17 cellular contexts compared by ENCODE assay signal in the genomic region with DNA sequence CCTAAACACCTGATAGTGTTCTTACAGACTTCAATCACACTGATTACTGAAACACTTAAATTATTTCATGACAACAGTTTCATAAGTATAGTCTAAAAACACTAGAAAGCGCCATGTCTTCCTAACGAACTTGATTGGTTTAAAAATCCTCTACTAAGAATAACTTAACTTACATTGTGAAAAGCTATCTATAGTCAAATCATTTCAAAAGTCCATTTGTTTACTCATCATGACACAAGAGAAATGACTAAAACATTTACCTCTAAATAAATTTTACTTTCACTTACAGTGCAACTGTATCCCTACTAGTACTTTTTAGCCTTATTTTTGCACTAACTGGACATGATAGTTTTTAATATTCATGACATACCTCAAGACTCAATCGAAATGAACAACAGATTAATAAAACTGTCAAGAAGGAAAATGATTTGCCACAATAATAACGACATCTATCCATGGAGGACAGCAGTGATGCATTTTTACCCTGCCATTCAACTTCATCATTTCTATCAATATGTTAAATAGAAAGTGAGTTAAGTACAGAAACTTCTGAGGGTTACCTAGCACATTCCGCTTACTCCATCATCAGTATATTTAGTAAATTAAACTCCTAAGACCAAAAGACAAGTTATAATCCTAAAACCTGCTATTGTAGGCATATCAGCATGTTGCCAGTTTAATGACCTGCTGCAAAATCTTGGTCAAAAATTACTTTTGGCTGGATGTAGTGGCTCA. TPM values are rescaled to one million over a fixed set of nuclear protein-coding genes. Genes with fewer than 3 reads are reported as not detected.
DNase-seq lines count a peak whose midpoint lies in the region; ATAC-seq and TF ChIP-seq lines count a peak whose summit lies in the region.
"Had no signal": no experiment of that assay in that cellular context is flagged by ENCODE, and none has a peak within 500 bp of the region (broad histone marks: within the 10 kb centered on the region; RNA-seq: fewer than 3 reads in every experiment).

No MANE protein-coding gene starts in this region.

- no peak for TF ChIP-seq CTCF in natural killer cell (IDR thresholded peaks at IDR 0.05)

- peaks cover 17 to 21% of the 10 kb centered on the region in 2 donors for H3K4me1 Mint-ChIP-seq in natural killer cell treated with Interleukin-12 subunit alpha and Interleukin-12 subunit beta and Interleukin-15 and Interleukin-18, amount 100 ng/mL, for 72 hours (ENCODE audit: low read depth in 2 of 2)
- H3K4me1 Mint-ChIP-seq in natural killer cell: peaks cover 9 to 17% of the 10 kb centered on the region in 2 donors
- H3K4me1 Mint-ChIP-seq: B cell; nephron; stimulated activated memory B cell treated with anti-CD40 and anti-IgM and Interleukin-4, amounts not matched to agents 10 μg/mL and 1 μg/mL and 100 μg/mL, for 72 hours had no signal

- intact Hi-C loops in natural killer cell (cut with micrococcal nuclease): no loop called here

- no peak for DNase-seq in natural killer cell treated with Interleukin-12 subunit alpha and Interleukin-12 subunit beta and Interleukin-15 and Interleukin-18, amount 100 ng/mL, for 72 hours (ENCODE audit: low spot score)
- DNase-seq in natural killer cell (no peak), HK-2 (ENCODE audit: unreplicated experiment) (no peak), cerebellum (ENCODE audit: low spot score) (no peak), Ammon's horn (ENCODE audit: low spot score) (no peak), AG08396 (ENCODE audit: low spot score) (no peak)
- DNase-seq: activated CD4-positive, alpha-beta T cell treated with anti-CD3 and anti-CD28 coated beads for 1 hour; left ventricle myocardium inferior; NCI-H1092; NCI-H226; right cardiac atrium; stimulated activated CD4-positive, alpha-beta T cell treated with anti-CD3 and anti-CD28 coated beads, Interleukin-2, amount 100 ng/mL, for 48 hours had no signal

- H3K27me3 Mint-ChIP-seq in natural killer cell treated with Interleukin-12 subunit alpha and Interleukin-12 subunit beta and Interleukin-15 and Interleukin-18, amount 100 ng/mL, for 72 hours: no peaks in the 10 kb centered on the region
- H3K27me3 Mint-ChIP-seq in natural killer cell (ENCODE audit: low read depth in 2 of 2): no peaks in the 10 kb centered on the region
- H3K27me3 Mint-ChIP-seq: B cell; stimulated activated memory B cell treated with anti-CD40 and anti-IgM and Interleukin-4, amounts not matched to agents 10 μg/mL and 1 μg/mL and 100 μg/mL, for 72 hours had no signal

- peak; percentile 62 to 72 for ATAC-seq in natural killer cell treated with Interleukin-12 subunit alpha and Interleukin-12 subunit beta and Interleukin-15 and Interleukin-18, amount 100 ng/mL, for 72 hours
- ATAC-seq in natural killer cell (no peak), GM21576 (IDR thresholded peaks at IDR 0.05; ENCODE audit: unreplicated experiment) (peak; percentile 48), HG03520 (IDR thresholded peaks at IDR 0.05; ENCODE audit: unreplicated experiment) (peak; percentile 66)
- ATAC-seq: right cardiac atrium; stimulated activated memory B cell treated with anti-CD40 and anti-IgM and Interleukin-4, amounts not matched to agents 10 μg/mL and 1 μg/mL and 100 μg/mL, for 72 hours had no signal

- H3K36me3 Mint-ChIP-seq in natural killer cell treated with Interleukin-12 subunit alpha and Interleukin-12 subunit beta and Interleukin-15 and Interleukin-18, amount 100 ng/mL, for 72 hours: peaks cover 42% of the 10 kb centered on the region
- peaks cover 49% of the 10 kb centered on the region for H3K36me3 Mint-ChIP-seq in natural killer cell

- H3K4me3 Mint-ChIP-seq in natural killer cell treated with Interleukin-12 subunit alpha and Interleukin-12 subunit beta and Interleukin-15 and Interleukin-18, amount 100 ng/mL, for 72 hours: peak overlapping the region; percentile 61
- no peak overlapping the region for H3K4me3 Mint-ChIP-seq in natural killer cell
- H3K4me3 Mint-ChIP-seq: B cell; nephron; stimulated activated memory B cell treated with anti-CD40 and anti-IgM and Interleukin-4, amounts not matched to agents 10 μg/mL and 1 μg/mL and 100 μg/mL, for 72 hours had no signal

- no peaks in the 10 kb centered on the region for H3K9me3 Mint-ChIP-seq in natural killer cell treated with Interleukin-12 subunit alpha and Interleukin-12 subunit beta and Interleukin-15 and Interleukin-18, amount 100 ng/mL, for 72 hours
- H3K9me3 Mint-ChIP-seq in natural killer cell: no peaks in the 10 kb centered on the region
- H3K9me3 Mint-ChIP-seq: nephron; stimulated activated memory B cell treated with anti-CD40 and anti-IgM and Interleukin-4, amounts not matched to agents 10 μg/mL and 1 μg/mL and 100 μg/mL, for 72 hours had no signal

- peak overlapping the region; percentile 56 to 77 for H3K27ac Mint-ChIP-seq in natural killer cell treated with Interleukin-12 subunit alpha and Interleukin-12 subunit beta and Interleukin-15 and Interleukin-18, amount 100 ng/mL, for 72 hours
- peak overlapping the region in 1 of 2 donors; percentile 21 for H3K27ac Mint-ChIP-seq in natural killer cell
- H3K27ac Mint-ChIP-seq: B cell; nephron; stimulated activated memory B cell treated with anti-CD40 and anti-IgM and Interleukin-4, amounts not matched to agents 10 μg/mL and 1 μg/mL and 100 μg/mL, for 72 hours had no signal

RNA-seq across cellular contexts. Expression of a gene that starts 38.4 kb away (rescaled TPM):
- total RNA-seq in natural killer cell treated with Interleukin-12 subunit alpha and Interleukin-12 subunit beta and Interleukin-15 and Interleukin-18, amount 100 ng/mL, for 72 hours: 10 to 100 TPM; 38.9 to 53.8 TPM
- total RNA-seq in natural killer cell: 10 to 100 TPM; 46.5 to 50.2 (median 47.4) TPM
- 36.7 TPM for total RNA-seq in cerebellum

Comparison
In these comparisons a context has a peak if more than half of its experiments do, and no peak if none do; other contexts are left out.
1. ATAC-seq: peak in natural killer cell treated with Interleukin-12 subunit alpha and Interleukin-12 subunit beta and Interleukin-15 and Interleukin-18, amount 100 ng/mL, for 72 hours (2 of 2), GM21576 (single experiment) and HG03520 (single experiment); none in natural killer cell (0 of 3).